Comparison of ENCODE assay signal across 25 cellular contexts in genomic region chr9:76557674-76558073, GRCh38.
DNase-seq lines count a peak whose midpoint lies in the region; TF ChIP-seq lines count a peak whose summit lies in the region.
"Had no signal": no experiment of that assay in that cellular context is flagged by ENCODE, and none has a peak within 500 bp of the region (broad histone marks: within the 10 kb centered on the region; RNA-seq: fewer than 3 reads in every experiment).

No MANE protein-coding gene starts in this region.

- H3K27ac ChIP-seq in mammary epithelial cell (ENCODE audit: insufficient read depth, low read depth, low read length) (no peak overlapping the region), OCI-LY1 (ENCODE audit: low read depth, low read length, poor library complexity, severe bottlenecking) (peak overlapping the region; percentile 43), mesenchymal stem cell (ENCODE audit: low read length, poor library complexity, severe bottlenecking) (no peak overlapping the region)
- H3K27ac ChIP-seq: 22Rv1, ovary, tibial artery had no signal

- BruUV-seq in mammary epithelial cell (replicated peaks; lab: Mats Ljungman, UMichigan) (no TSS peak), MCF 10A (replicated peaks; lab: Mats Ljungman, UMichigan) (no TSS peak)

- dilution Hi-C loops in mammary epithelial cell (cut with HindIII; ENCODE audit: low sequenced_read_pairs) = no loop called here

- H2AFZ ChIP-seq in mammary epithelial cell (ENCODE audit: low read depth, low read length) (peak overlapping the region; percentile 1), OCI-LY1 (ENCODE audit: low read length) (no peak overlapping the region), mesenchymal stem cell (ENCODE audit: low read depth, low read length) (no peak overlapping the region)

- no peak overlapping the region for H3K4ac ChIP-seq in mesenchymal stem cell (ENCODE audit: low read depth in 1 of 2, low read length in 2 of 2)

- H3K36me3 Mint-ChIP-seq in MCF 10A (ENCODE audit: insufficient read depth, unreplicated experiment) = no peaks in the 10 kb centered on the region
- H3K36me3 Mint-ChIP-seq: activated CD4-positive, alpha-beta memory T cell treated with anti-CD3 and anti-CD28 coated beads for 36 hours; natural killer cell treated with Interleukin-12 subunit alpha and Interleukin-12 subunit beta and Interleukin-15 and Interleukin-18, amount 100 ng/mL, for 72 hours had no signal

- H3K14ac ChIP-seq in mesenchymal stem cell (ENCODE audit: low read length in 2 of 2) = no peak overlapping the region

- H3K9me3 ChIP-seq in mammary epithelial cell (replicated peaks; ENCODE audit: insufficient read depth, low read length) (no peaks in the 10 kb centered on the region), OCI-LY1 (ENCODE audit: low read length) (no peaks in the 10 kb centered on the region), mesenchymal stem cell (ENCODE audit: control insufficient read depth, low read length) (no peaks in the 10 kb centered on the region)
- H3K9me3 ChIP-seq: ovary, tibial artery had no signal

- no peak overlapping the region for H4K8ac ChIP-seq in mesenchymal stem cell (ENCODE audit: low read length)

- 25% methylated on average over 1 of the region's 1 CpG for WGBS in mammary epithelial cell (ENCODE audit: low coverage, missing lambda C conversion rate)
- 59% methylated on average over 1 of the region's 1 CpG for WGBS in mesenchymal stem cell

- H3K4me3 ChIP-seq in mammary epithelial cell (replicated peaks in 1 of 3; ENCODE audit: insufficient read depth in 1 of 3, low read depth in 2 of 3, low read length in 3 of 3) = no peak overlapping the region
- H3K4me3 ChIP-seq in OCI-LY1 (ENCODE audit: low read depth, low read length, poor library complexity, severe bottlenecking) = no peak overlapping the region
- H3K4me3 ChIP-seq in mesenchymal stem cell (ENCODE audit: insufficient read depth in 1 of 2, low read depth in 1 of 2, low read length in 2 of 2) = no peak overlapping the region
- H3K4me3 ChIP-seq: ovary, tibial artery had no signal

- TF ChIP-seq CTCF in mammary epithelial cell (conservative IDR thresholded peaks at IDR 0.05 in 1 of 2, IDR thresholded peaks at IDR 0.05 in 1 of 2; ENCODE audit: extremely low read depth in 1 of 2, insufficient read depth in 1 of 2, low read depth in 1 of 2, low read length in 2 of 2) (no peak), MCF 10A (IDR thresholded peaks at IDR 0.05; ENCODE audit: unreplicated experiment) (no peak), OCI-LY1 (IDR thresholded peaks at IDR 0.05; ENCODE audit: low read length) (no peak)

- H3K4me2 ChIP-seq in mammary epithelial cell (ENCODE audit: insufficient read depth, low read depth, low read length) (no peak overlapping the region), OCI-LY1 (ENCODE audit: low read length) (no peak overlapping the region), mesenchymal stem cell (ENCODE audit: low read length, poor library complexity, severe bottlenecking) (no peak overlapping the region)

- peaks cover 29% of the 10 kb centered on the region for H3K4me1 Mint-ChIP-seq in MCF 10A (ENCODE audit: insufficient read depth, unreplicated experiment)

- no peak overlapping the region for H2AK5ac ChIP-seq in mesenchymal stem cell (ENCODE audit: low read length, severe bottlenecking)

- H3K79me2 ChIP-seq in mammary epithelial cell (ENCODE audit: insufficient read depth, low read length) (no peaks in the 10 kb centered on the region), OCI-LY1 (ENCODE audit: insufficient read depth, low read length) (no peaks in the 10 kb centered on the region)

- H3K9ac ChIP-seq in mammary epithelial cell (ENCODE audit: insufficient read depth, low read length) (no peak overlapping the region), OCI-LY1 (ENCODE audit: low read length) (no peak overlapping the region), mesenchymal stem cell (ENCODE audit: low read length) (no peak overlapping the region)

- H3K27me3 Mint-ChIP-seq in MCF 10A (ENCODE audit: insufficient read depth, unreplicated experiment) = no peaks in the 10 kb centered on the region
- H3K27me3 Mint-ChIP-seq: activated CD4-positive, alpha-beta memory T cell treated with anti-CD3 and anti-CD28 coated beads for 36 hours; CD8-positive, alpha-beta memory T cell; natural killer cell treated with Interleukin-12 subunit alpha and Interleukin-12 subunit beta and Interleukin-15 and Interleukin-18, amount 100 ng/mL, for 72 hours had no signal

- no peak overlapping the region for H2BK15ac ChIP-seq in mesenchymal stem cell (ENCODE audit: low read depth, poor library complexity, severe bottlenecking)

- in situ Hi-C loops in mammary epithelial cell (cut with MboI; ENCODE audit: low sequenced_read_pairs in 2 of 2) = no loop called here

- H3K79me1 ChIP-seq in mesenchymal stem cell (replicated peaks; ENCODE audit: low read length, poor library complexity, severe bottlenecking) = no peaks in the 10 kb centered on the region

- intact Hi-C loops in mammary epithelial cell (cut with micrococcal nuclease) (no loop called here), MCF 10A (cut with micrococcal nuclease) (no loop called here)

- no peaks in the 10 kb centered on the region for H3K9me2 ChIP-seq in OCI-LY1 (ENCODE audit: low read depth, low read length)

- H3K23ac ChIP-seq in mesenchymal stem cell (ENCODE audit: low read length in 2 of 2) = no peak overlapping the region

- no peak overlapping the region for H3K4me3 Mint-ChIP-seq in MCF 10A (ENCODE audit: unreplicated experiment)
- H3K4me3 Mint-ChIP-seq: activated CD4-positive, alpha-beta memory T cell treated with anti-CD3 and anti-CD28 coated beads for 36 hours; activated naive CD8-positive, alpha-beta T cell treated with anti-CD3 and anti-CD28 coated beads, Interleukin-2, amount 10 ng/mL, durations not matched to agents 7 days and 5 days; activated T-helper 17 cell treated with anti-CD3 and anti-CD28 coated beads, Interleukin-2, amount 50 U/mL, for 72 hours; CD8-positive, alpha-beta memory T cell; natural killer cell treated with Interleukin-12 subunit alpha and Interleukin-12 subunit beta and Interleukin-15 and Interleukin-18, amount 100 ng/mL, for 72 hours; stimulated activated naive CD8-positive, alpha-beta T cell treated with anti-CD3 and anti-CD28 coated beads, Interleukin-15, Interleukin-2, amounts not matched to agents 100 ng/mL and 50 ng/mL, for 24 hours had no signal

- POLR2A ChIA-PET in MCF 10A (lab: Yijun Ruan, JAX) = interaction anchor here (0.6 to 0.8 kb wide), 3 partner anchors 17 to 128 kb away, joined by 3 to 4 read pairs (median 3); partner anchors contain the start of gene GCNT1

- peaks cover 40% of the 10 kb centered on the region for H3K4me1 ChIP-seq in mammary epithelial cell (ENCODE audit: insufficient read depth, low read length)
- peaks cover 34% of the 10 kb centered on the region for H3K4me1 ChIP-seq in OCI-LY1 (ENCODE audit: insufficient read depth, low read length, severe bottlenecking)
- H3K4me1 ChIP-seq in mesenchymal stem cell (ENCODE audit: control insufficient read depth, insufficient read depth, low read depth, low read length) = peaks cover 3% of the 10 kb centered on the region

- no peak overlapping the region for H3K27ac Mint-ChIP-seq in MCF 10A (ENCODE audit: low read depth, unreplicated experiment)
- H3K27ac Mint-ChIP-seq: activated CD4-positive, alpha-beta memory T cell treated with anti-CD3 and anti-CD28 coated beads for 36 hours; activated naive CD8-positive, alpha-beta T cell treated with anti-CD3 and anti-CD28 coated beads, Interleukin-2, amount 10 ng/mL, durations not matched to agents 7 days and 5 days; activated T-helper 17 cell treated with anti-CD3 and anti-CD28 coated beads, Interleukin-2, amount 50 U/mL, for 72 hours; CD8-positive, alpha-beta memory T cell; natural killer cell treated with Interleukin-12 subunit alpha and Interleukin-12 subunit beta and Interleukin-15 and Interleukin-18, amount 100 ng/mL, for 72 hours; stimulated activated naive CD8-positive, alpha-beta T cell treated with anti-CD3 and anti-CD28 coated beads, Interleukin-15, Interleukin-2, amounts not matched to agents 100 ng/mL and 50 ng/mL, for 24 hours had no signal

- H2BK120ac ChIP-seq in mesenchymal stem cell (ENCODE audit: low read depth, low read length) = no peak overlapping the region

- no peaks in the 10 kb centered on the region for H4K20me1 ChIP-seq in mammary epithelial cell (ENCODE audit: insufficient read depth, low read length)
- H4K20me1 ChIP-seq in OCI-LY1 (ENCODE audit: insufficient read depth, low read length) = no peaks in the 10 kb centered on the region

- no peaks in the 10 kb centered on the region for H3K9me3 Mint-ChIP-seq in MCF 10A (ENCODE audit: unreplicated experiment)
- H3K9me3 Mint-ChIP-seq: activated CD4-positive, alpha-beta memory T cell treated with anti-CD3 and anti-CD28 coated beads for 36 hours; natural killer cell treated with Interleukin-12 subunit alpha and Interleukin-12 subunit beta and Interleukin-15 and Interleukin-18, amount 100 ng/mL, for 72 hours; stimulated activated naive CD8-positive, alpha-beta T cell treated with anti-CD3 and anti-CD28 coated beads, Interleukin-15, Interleukin-2, amounts not matched to agents 100 ng/mL and 50 ng/mL, for 24 hours had no signal

- H3K36me3 ChIP-seq in mammary epithelial cell (ENCODE audit: insufficient read depth, low read length) = no peaks in the 10 kb centered on the region
- no peaks in the 10 kb centered on the region for H3K36me3 ChIP-seq in OCI-LY1 (ENCODE audit: insufficient read depth, low read length)
- no peaks in the 10 kb centered on the region for H3K36me3 ChIP-seq in mesenchymal stem cell (ENCODE audit: control insufficient read depth in 1 of 2, insufficient read depth in 2 of 2, low read depth in 1 of 2, low read length in 2 of 2)
- H3K36me3 ChIP-seq: ovary, tibial artery had no signal

- no peak overlapping the region for H3K18ac ChIP-seq in mesenchymal stem cell (ENCODE audit: low read depth in 1 of 2, low read length in 2 of 2)

- peaks cover 4% of the 10 kb centered on the region; the same call in 1 of the 2 replicates for H3F3A ChIP-seq in OCI-LY1 (ENCODE audit: insufficient read depth, low read length)

- H2BK5ac ChIP-seq in mesenchymal stem cell (ENCODE audit: low read depth, low read length, poor library complexity, severe bottlenecking) = no peak overlapping the region

- no peak overlapping the region for H4K91ac ChIP-seq in mesenchymal stem cell (ENCODE audit: low read length)

- H3K27me3 ChIP-seq in mammary epithelial cell (ENCODE audit: insufficient read depth, low read length) (no peaks in the 10 kb centered on the region), OCI-LY1 (ENCODE audit: insufficient read depth, low read length) (no peaks in the 10 kb centered on the region), mesenchymal stem cell (ENCODE audit: control insufficient read depth in 1 of 2, insufficient read depth in 1 of 2, low read length in 2 of 2) (peaks cover 0 to 15% of the 10 kb centered on the region in 2 experiments)
- H3K27me3 ChIP-seq: ovary, tibial artery had no signal

- CTCF ChIA-PET in mammary epithelial cell (lab: Charles Lee; ENCODE audit: low non-redundant PET) (interaction anchor here (0.6 kb wide), 1 partner anchor 101 kb away, joined by 3 read pairs; no protein-coding TSS in a partner anchor), MCF 10A (lab: Yijun Ruan, JAX) (interaction anchor here (0.7 kb wide), 1 partner anchor 14 kb away, joined by 4 read pairs; no protein-coding TSS in a partner anchor)

- DNase-seq in mammary epithelial cell (peak; percentile 63), MCF 10A (ENCODE audit: unreplicated experiment) (no peak), fibroblast of gingiva (ENCODE audit: low read depth) (peak; percentile 45), mesenchymal stem cell (no peak), superior temporal gyrus (ENCODE audit: extremely low spot score) (no peak), hippocampal formation (lab: John Stamatoyannopoulos, UW) (no peak)
- no peak for DNase-seq in activated CD4-positive, alpha-beta T cell treated with anti-CD3 and anti-CD28 coated beads for 4 hours
- DNase-seq: activated CD4-positive, alpha-beta memory T cell treated with anti-CD3 and anti-CD28 coated beads for 36 hours; activated CD8-positive, alpha-beta memory T cell treated with anti-CD3 and anti-CD28 coated beads, Interleukin-2, amount 50 U/mL, for 48 hours; activated naive CD8-positive, alpha-beta T cell treated with anti-CD3 and anti-CD28 coated beads, Interleukin-2, amount 10 ng/mL, durations not matched to agents 7 days and 5 days; CD8-positive, alpha-beta memory T cell; DMS153; Karpas-422; NCI-H187 treated with DMSO at 0.1 percent for 48 hours; OCI-M1; ovary; right cardiac atrium; SIG-M5; stimulated activated CD4-positive, alpha-beta T cell treated with anti-CD3 and anti-CD28 coated beads, Interleukin-12 subunit alpha, Interleukin-12 subunit beta, amount 100 ng/mL, for 4 hours; tibial artery had no signal

- no peak overlapping the region for H2BK12ac ChIP-seq in mesenchymal stem cell (ENCODE audit: low read length in 2 of 2)

Comparison
In these comparisons a context has a peak if more than half of its experiments do, and no peak if none do; other contexts are left out.
1. DNase-seq: peak in mammary epithelial cell (single experiment) and fibroblast of gingiva (single experiment); none in MCF 10A (single experiment), mesenchymal stem cell (single experiment), superior temporal gyrus (single experiment), hippocampal formation (0 of 2) and activated CD4-positive, alpha-beta T cell treated with anti-CD3 and anti-CD28 coated beads for 4 hours (0 of 2).